In genomic region chr2:26178246-26178645, GRCh38 we compare ENCODE assay signal across 1 cellular context.
TF ChIP-seq lines count a peak whose summit lies in the region.

No MANE protein-coding gene starts in this region.

TF ChIP-seq in HepG2, 621 proteins besides CTCF, POLR2A, EP300 and RAD21 (continued from another document):
- TF ChIP-seq, protein P1, sequence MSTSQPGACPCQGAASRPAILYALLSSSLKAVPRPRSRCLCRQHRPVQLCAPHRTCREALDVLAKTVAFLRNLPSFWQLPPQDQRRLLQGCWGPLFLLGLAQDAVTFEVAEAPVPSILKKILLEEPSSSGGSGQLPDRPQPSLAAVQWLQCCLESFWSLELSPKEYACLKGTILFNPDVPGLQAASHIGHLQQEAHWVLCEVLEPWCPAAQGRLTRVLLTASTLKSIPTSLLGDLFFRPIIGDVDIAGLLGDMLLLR (CRISPR knock-in tag; IDR thresholded peaks at IDR 0.05), result no peak
- no peak for TF ChIP-seq RARG (CRISPR knock-in tag; IDR thresholded peaks at IDR 0.05; ENCODE audit: low read depth)
- no peak for TF ChIP-seq ZNF646 (CRISPR knock-in tag; IDR thresholded peaks at IDR 0.05)
- TF ChIP-seq ZSCAN5A (CRISPR knock-in tag; IDR thresholded peaks at IDR 0.05; ENCODE audit: borderline replicate concordance), result no peak
- TF ChIP-seq KLF6 (CRISPR knock-in tag; IDR thresholded peaks at IDR 0.05), result no peak
- no peak for TF ChIP-seq FOXM1 (CRISPR knock-in tag; IDR thresholded peaks at IDR 0.05)
- no peak for TF ChIP-seq ZNF687 (CRISPR knock-in tag; IDR thresholded peaks at IDR 0.05)
- TF ChIP-seq, protein P2, sequence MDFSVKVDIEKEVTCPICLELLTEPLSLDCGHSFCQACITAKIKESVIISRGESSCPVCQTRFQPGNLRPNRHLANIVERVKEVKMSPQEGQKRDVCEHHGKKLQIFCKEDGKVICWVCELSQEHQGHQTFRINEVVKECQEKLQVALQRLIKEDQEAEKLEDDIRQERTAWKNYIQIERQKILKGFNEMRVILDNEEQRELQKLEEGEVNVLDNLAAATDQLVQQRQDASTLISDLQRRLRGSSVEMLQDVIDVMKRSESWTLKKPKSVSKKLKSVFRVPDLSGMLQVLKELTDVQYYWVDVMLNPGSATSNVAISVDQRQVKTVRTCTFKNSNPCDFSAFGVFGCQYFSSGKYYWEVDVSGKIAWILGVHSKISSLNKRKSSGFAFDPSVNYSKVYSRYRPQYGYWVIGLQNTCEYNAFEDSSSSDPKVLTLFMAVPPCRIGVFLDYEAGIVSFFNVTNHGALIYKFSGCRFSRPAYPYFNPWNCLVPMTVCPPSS (IDR thresholded peaks at IDR 0.05), result no peak
- TF ChIP-seq ZSCAN31 (CRISPR knock-in tag; IDR thresholded peaks at IDR 0.05; ENCODE audit: low read depth), result no peak
- no peak for TF ChIP-seq ZNF549 (CRISPR knock-in tag; IDR thresholded peaks at IDR 0.05)
- TF ChIP-seq ZNF382 (CRISPR knock-in tag; IDR thresholded peaks at IDR 0.05; ENCODE audit: borderline replicate concordance), result no peak
- TF ChIP-seq, protein P3, sequence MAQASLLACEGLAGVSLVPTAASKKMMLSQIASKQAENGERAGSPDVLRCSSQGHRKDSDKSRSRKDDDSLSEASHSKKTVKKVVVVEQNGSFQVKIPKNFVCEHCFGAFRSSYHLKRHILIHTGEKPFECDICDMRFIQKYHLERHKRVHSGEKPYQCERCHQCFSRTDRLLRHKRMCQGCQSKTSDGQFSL (CRISPR knock-in tag; IDR thresholded peaks at IDR 0.05), result no peak
- no peak for TF ChIP-seq ZNF329 (CRISPR knock-in tag; IDR thresholded peaks at IDR 0.05; ENCODE audit: low read depth)
- no peak for TF ChIP-seq SOX6 (IDR thresholded peaks at IDR 0.05)
- TF ChIP-seq SOX6 (CRISPR knock-in tag; IDR thresholded peaks at IDR 0.05), result no peak
